In the genomic region with DNA sequence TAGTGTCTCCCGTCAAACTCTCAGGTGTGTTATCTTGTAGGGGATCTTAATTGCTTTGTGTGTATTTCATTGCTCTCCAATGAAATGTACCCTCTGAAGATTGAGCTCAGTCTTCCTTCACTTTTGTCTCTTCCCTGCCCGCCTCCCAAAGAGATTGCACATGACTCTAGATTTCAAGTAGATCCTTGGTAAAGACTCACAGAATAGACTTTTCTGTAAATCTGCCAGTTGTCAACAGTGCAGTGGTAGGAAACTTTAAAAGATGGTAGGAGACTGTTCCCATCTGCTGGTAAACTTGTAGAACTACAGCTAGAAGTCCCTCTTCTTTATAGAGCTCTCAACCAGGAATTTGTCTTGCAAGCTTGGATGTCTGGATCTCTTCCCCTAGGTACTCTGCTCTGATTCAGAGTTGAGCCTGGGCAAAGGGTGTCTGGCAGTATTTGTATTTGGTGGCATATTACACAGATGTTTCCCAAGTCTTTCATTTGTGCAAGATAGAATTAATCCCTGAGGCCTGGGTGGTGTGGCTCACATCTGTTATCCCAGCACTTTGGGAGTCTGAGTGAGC, we compare ENCODE assay signal across 1 cellular context.
TF ChIP-seq lines count a peak whose summit lies in the region.

No MANE protein-coding gene starts in this region.

TF ChIP-seq in K562, 482 proteins besides CTCF, POLR2A, EP300 and RAD21 (continued from another document):
- TF ChIP-seq, protein P1, sequence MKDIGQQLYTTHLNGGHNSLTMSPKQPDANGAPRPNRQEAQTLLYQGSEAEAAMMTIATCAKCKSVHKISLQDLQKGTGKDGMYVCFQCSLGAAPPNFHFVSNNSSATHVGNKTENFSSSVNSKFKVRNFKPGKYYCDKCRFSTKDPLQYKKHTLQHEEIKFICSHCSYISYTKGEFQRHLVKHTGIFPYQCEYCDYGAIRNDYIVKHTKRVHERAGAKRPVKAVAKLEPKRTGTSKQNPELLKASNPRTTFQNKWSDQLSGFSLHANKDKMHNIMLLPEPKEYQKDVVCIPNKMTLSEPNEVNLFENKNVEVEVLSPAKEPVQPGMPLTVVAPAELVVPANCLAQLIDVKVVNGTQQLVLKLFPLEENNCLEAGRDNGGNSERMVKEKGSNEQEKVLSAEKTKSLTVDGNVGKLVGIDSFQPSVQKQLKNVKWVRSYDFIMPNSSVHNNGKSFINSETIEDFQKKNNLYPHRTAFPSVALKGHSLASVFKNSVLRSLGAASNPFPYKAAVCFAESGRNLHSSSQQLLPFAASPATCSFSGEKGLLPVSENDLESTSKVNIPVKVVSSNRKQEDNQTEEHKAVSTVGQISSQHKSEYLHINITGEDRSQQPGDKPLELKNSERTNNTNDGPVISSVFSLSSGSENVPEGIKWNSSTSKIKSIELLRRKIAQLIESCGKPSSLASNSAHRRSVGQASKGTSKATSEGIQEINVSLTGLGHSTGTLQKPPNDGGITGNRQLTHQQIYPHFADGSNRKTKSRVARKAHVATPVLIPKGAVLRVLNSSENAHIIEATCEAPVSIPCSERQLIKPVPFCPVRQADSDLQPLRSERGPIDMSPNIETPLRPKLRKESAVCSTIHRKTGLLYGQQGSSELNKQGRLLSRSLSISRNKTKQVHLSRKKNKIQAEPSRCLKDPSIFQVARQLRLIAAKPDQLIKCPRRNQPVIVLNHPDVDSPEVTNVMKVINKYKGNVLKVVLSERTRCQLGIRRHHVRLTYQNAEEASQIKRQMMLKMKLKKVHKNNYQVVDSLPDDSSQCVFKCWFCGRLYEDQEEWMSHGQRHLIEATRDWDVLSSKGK (CRISPR knock-in tag; IDR thresholded peaks at IDR 0.05) = no peak
- TF ChIP-seq LEF1 (IDR thresholded peaks at IDR 0.05) (no peak), DDX20 (tag; IDR thresholded peaks at IDR 0.05; ENCODE audit: low read depth) (no peak), ZNF785 (CRISPR knock-in tag; IDR thresholded peaks at IDR 0.05) (no peak)
- TF ChIP-seq, protein P2, sequence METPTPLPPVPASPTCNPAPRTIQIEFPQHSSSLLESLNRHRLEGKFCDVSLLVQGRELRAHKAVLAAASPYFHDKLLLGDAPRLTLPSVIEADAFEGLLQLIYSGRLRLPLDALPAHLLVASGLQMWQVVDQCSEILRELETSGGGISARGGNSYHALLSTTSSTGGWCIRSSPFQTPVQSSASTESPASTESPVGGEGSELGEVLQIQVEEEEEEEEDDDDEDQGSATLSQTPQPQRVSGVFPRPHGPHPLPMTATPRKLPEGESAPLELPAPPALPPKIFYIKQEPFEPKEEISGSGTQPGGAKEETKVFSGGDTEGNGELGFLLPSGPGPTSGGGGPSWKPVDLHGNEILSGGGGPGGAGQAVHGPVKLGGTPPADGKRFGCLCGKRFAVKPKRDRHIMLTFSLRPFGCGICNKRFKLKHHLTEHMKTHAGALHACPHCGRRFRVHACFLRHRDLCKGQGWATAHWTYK (CRISPR knock-in tag; IDR thresholded peaks at IDR 0.05) = peak; percentile 40; the same call in 1 of the 2 replicates
TF ChIP-seq in K562: peak in this region for 27.
